ENCODE assay signal across 18 cellular contexts in genomic region chr2:20215183-20216040, GRCh38. TPM values are rescaled to one million over a fixed set of nuclear protein-coding genes. Genes with fewer than 3 reads are reported as not detected.
DNase-seq lines count a peak whose midpoint lies in the region; ATAC-seq and TF ChIP-seq lines count a peak whose summit lies in the region.
"Had no signal": no experiment of that assay in that cellular context is flagged by ENCODE, and none has a peak within 500 bp of the region (broad histone marks: within the 10 kb centered on the region; RNA-seq: fewer than 3 reads in every experiment).

No MANE protein-coding gene starts in this region.

- no peaks in the 10 kb centered on the region; a peak in 1 of 22 replicates for H3K36me3 ChIP-seq in BLaER1 treated with 17β-estradiol and CSF1 and Interleukin-3, amounts not matched to agents 10 nM and 100 nM
- H3K36me3 ChIP-seq in RWPE2 (ENCODE audit: low read depth) (peaks cover 73% of the 10 kb centered on the region), hepatocyte (replicated peaks; ENCODE audit: insufficient read depth, low read depth) (no peaks in the 10 kb centered on the region), neuronal stem cell (replicated peaks in 1 of 2; ENCODE audit: control insufficient read depth in 2 of 2, insufficient read depth in 2 of 2, low read length in 2 of 2) (peaks cover 16 to 44% of the 10 kb centered on the region in 2 donors)
- H3K36me3 ChIP-seq in effector memory CD4-positive, alpha-beta T cell (ENCODE audit: control insufficient read depth, insufficient read depth, low read length) = no peaks in the 10 kb centered on the region
- H3K36me3 ChIP-seq: left lung had no signal

- peaks cover 78% of the 10 kb centered on the region for H3K79me2 ChIP-seq in hepatocyte

- no peak overlapping the region for H3K4me3 ChIP-seq in BLaER1 treated with 17β-estradiol and CSF1 and Interleukin-3, amounts not matched to agents 10 nM and 100 nM
- H3K4me3 ChIP-seq in RWPE2 (ENCODE audit: severe bottlenecking) = no peak overlapping the region
- H3K4me3 ChIP-seq in hepatocyte = no peak overlapping the region
- no peak overlapping the region for H3K4me3 ChIP-seq in neuronal stem cell (ENCODE audit: low read length in 2 of 2)
- no peak overlapping the region for H3K4me3 ChIP-seq in effector memory CD4-positive, alpha-beta T cell (ENCODE audit: insufficient read depth, low read depth, low read length, poor library complexity, severe bottlenecking)
- H3K4me3 ChIP-seq: left lung had no signal

- H3K27me3 ChIP-seq in BLaER1 treated with 17β-estradiol and CSF1 and Interleukin-3, amounts not matched to agents 10 nM and 100 nM = no peaks in the 10 kb centered on the region
- H3K27me3 ChIP-seq in RWPE2 (ENCODE audit: insufficient read depth, poor library complexity, severe bottlenecking) = no peaks in the 10 kb centered on the region
- no peaks in the 10 kb centered on the region for H3K27me3 ChIP-seq in hepatocyte
- no peaks in the 10 kb centered on the region for H3K27me3 ChIP-seq in neuronal stem cell (ENCODE audit: control insufficient read depth in 3 of 3, insufficient read depth in 3 of 3, low read depth in 1 of 3, low read length in 3 of 3)
- no peaks in the 10 kb centered on the region for H3K27me3 ChIP-seq in effector memory CD4-positive, alpha-beta T cell (replicated peaks; ENCODE audit: control insufficient read depth, insufficient read depth, low read length, poor library complexity, severe bottlenecking)
- H3K27me3 ChIP-seq: left lung had no signal

- peak overlapping the region in 5 of 11 experiments; percentile 0 to 81 (median 79); a peak in 8 of 22 replicates for H3K27ac ChIP-seq in BLaER1 treated with 17β-estradiol and CSF1 and Interleukin-3, amounts not matched to agents 10 nM and 100 nM
- peak overlapping the region; percentile 97 for H3K27ac ChIP-seq in RWPE2 (ENCODE audit: poor library complexity, severe bottlenecking)
- peak overlapping the region; percentile 90 for H3K27ac ChIP-seq in hepatocyte
- no peak overlapping the region for H3K27ac ChIP-seq in neuronal stem cell (replicated peaks; ENCODE audit: low read length)
- no peak overlapping the region for H3K27ac ChIP-seq in effector memory CD4-positive, alpha-beta T cell (ENCODE audit: insufficient read depth, low read length, poor library complexity, severe bottlenecking)
- H3K27ac ChIP-seq: left lung had no signal

- H2BK15ac ChIP-seq in neuronal stem cell (ENCODE audit: low read length) = no peak overlapping the region

- no peaks in the 10 kb centered on the region for H3K4me1 Mint-ChIP-seq in activated T-cell treated with anti-CD3 and anti-CD28 coated beads, Interleukin-2, amount 50 U/mL, for 24 hours (ENCODE audit: low read depth)
- H3K4me1 Mint-ChIP-seq: stimulated activated memory B cell treated with anti-CD40 and anti-IgM and Interleukin-4, amounts not matched to agents 10 μg/mL and 1 μg/mL and 100 μg/mL, for 72 hours had no signal

- peaks cover 19% of the 10 kb centered on the region for H3K27me3 Mint-ChIP-seq in activated T-cell treated with anti-CD3 and anti-CD28 coated beads, Interleukin-2, amount 50 U/mL, for 24 hours

- H3K9me2 ChIP-seq in hepatocyte (replicated peaks; ENCODE audit: insufficient read depth) = no peaks in the 10 kb centered on the region

- H2BK12ac ChIP-seq in neuronal stem cell (ENCODE audit: low read length) = peak overlapping the region; percentile 25

- peak overlapping the region; percentile 14 for H2AK5ac ChIP-seq in neuronal stem cell (ENCODE audit: low read depth, low read length)

- no peak overlapping the region for H3K23ac ChIP-seq in neuronal stem cell (ENCODE audit: low read depth, low read length, poor library complexity)

- peaks cover 29 to 87% (median 77%) of the 10 kb centered on the region in 10 experiments for H3K4me1 ChIP-seq in BLaER1 treated with 17β-estradiol and CSF1 and Interleukin-3, amounts not matched to agents 10 nM and 100 nM
- H3K4me1 ChIP-seq in RWPE2 (ENCODE audit: insufficient read depth, poor library complexity, severe bottlenecking) = peaks cover 95% of the 10 kb centered on the region
- peaks cover 43% of the 10 kb centered on the region for H3K4me1 ChIP-seq in hepatocyte (ENCODE audit: insufficient read depth)
- H3K4me1 ChIP-seq in neuronal stem cell (ENCODE audit: control insufficient read depth in 2 of 2, insufficient read depth in 1 of 2, low read depth in 1 of 2, low read length in 2 of 2) = peaks cover 22% of the 10 kb centered on the region in 2 donors
- no peaks in the 10 kb centered on the region for H3K4me1 ChIP-seq in effector memory CD4-positive, alpha-beta T cell (ENCODE audit: control insufficient read depth, insufficient read depth, low read length, poor library complexity, severe bottlenecking)

- H4K8ac ChIP-seq in neuronal stem cell (ENCODE audit: low read depth, low read length) = no peak overlapping the region

- H3K36me3 Mint-ChIP-seq in activated T-cell treated with anti-CD3 and anti-CD28 coated beads, Interleukin-2, amount 50 U/mL, for 24 hours (ENCODE audit: low read depth) = no peaks in the 10 kb centered on the region
- H3K36me3 Mint-ChIP-seq: CD4-positive, alpha-beta memory T cell; naive B cell; stimulated activated memory B cell treated with anti-CD40 and anti-IgM and Interleukin-4, amounts not matched to agents 10 μg/mL and 1 μg/mL and 100 μg/mL, for 72 hours had no signal

- peaks cover 51% of the 10 kb centered on the region for H3K79me1 ChIP-seq in neuronal stem cell (ENCODE audit: low read depth, low read length)

- no peak overlapping the region for H3K27ac Mint-ChIP-seq in activated T-cell treated with anti-CD3 and anti-CD28 coated beads, Interleukin-2, amount 50 U/mL, for 24 hours
- H3K27ac Mint-ChIP-seq: activated T-helper 2 cell treated with anti-CD3 and anti-CD28 coated beads, Interferon-gamma antibody, Interleukin-2, Interleukin-4, amounts not matched to agents 10 μg/mL and 5 μg/mL and 100 μg/mL, durations not matched to agents 14 hours and 24 hours and 36 hours; CD4-positive, alpha-beta memory T cell; stimulated activated memory B cell treated with anti-CD40 and anti-IgM and Interleukin-4, amounts not matched to agents 10 μg/mL and 1 μg/mL and 100 μg/mL, for 72 hours; T-helper 17 cell had no signal

- no peak overlapping the region for H2BK120ac ChIP-seq in neuronal stem cell (ENCODE audit: low read depth, low read length)

- no peaks in the 10 kb centered on the region for H3K9me3 ChIP-seq in BLaER1 treated with 17β-estradiol and CSF1 and Interleukin-3, amounts not matched to agents 10 nM and 100 nM (replicated peaks in 1 of 11)
- H3K9me3 ChIP-seq in RWPE2 (ENCODE audit: severe bottlenecking) = no peaks in the 10 kb centered on the region
- no peaks in the 10 kb centered on the region for H3K9me3 ChIP-seq in hepatocyte (ENCODE audit: low read depth)
- H3K9me3 ChIP-seq in neuronal stem cell (replicated peaks in 1 of 2; ENCODE audit: control insufficient read depth in 2 of 2, insufficient read depth in 1 of 2, low read depth in 1 of 2, low read length in 2 of 2) = no peaks in the 10 kb centered on the region
- H3K9me3 ChIP-seq in effector memory CD4-positive, alpha-beta T cell (ENCODE audit: control insufficient read depth, low read length) = no peaks in the 10 kb centered on the region
- H3K9me3 ChIP-seq: left lung had no signal

- no peak overlapping the region for H4K91ac ChIP-seq in neuronal stem cell (ENCODE audit: low read depth, low read length, poor library complexity)

- no peaks in the 10 kb centered on the region for H3K9me3 Mint-ChIP-seq in activated T-cell treated with anti-CD3 and anti-CD28 coated beads, Interleukin-2, amount 50 U/mL, for 24 hours
- H3K9me3 Mint-ChIP-seq: activated T-helper 2 cell treated with anti-CD3 and anti-CD28 coated beads, Interferon-gamma antibody, Interleukin-2, Interleukin-4, amounts not matched to agents 10 μg/mL and 5 μg/mL and 100 μg/mL, durations not matched to agents 14 hours and 24 hours and 36 hours; naive B cell; stimulated activated memory B cell treated with anti-CD40 and anti-IgM and Interleukin-4, amounts not matched to agents 10 μg/mL and 1 μg/mL and 100 μg/mL, for 72 hours had no signal

- WGBS in hepatocyte (ENCODE audit: low lambda C conversion rate, missing lambda C conversion rate) = 80% methylated on average over 13 of the region's 13 CpGs
- whole genome bisulfite sequencing in neuronal stem cell (ENCODE audit: extremely low coverage in 2 of 2, insufficient read length in 2 of 2, insufficient replicate concordance in 1 of 2), 2 donors = no CpG with 5 or more reads among the region's 13 CpGs

- H3K4me3 Mint-ChIP-seq in activated T-cell treated with anti-CD3 and anti-CD28 coated beads, Interleukin-2, amount 50 U/mL, for 24 hours = no peak overlapping the region
- H3K4me3 Mint-ChIP-seq: CD4-positive, alpha-beta memory T cell; naive B cell; stimulated activated memory B cell treated with anti-CD40 and anti-IgM and Interleukin-4, amounts not matched to agents 10 μg/mL and 1 μg/mL and 100 μg/mL, for 72 hours; T-helper 17 cell had no signal

- peak overlapping the region in 2 of 11 experiments; percentile 0 to 74; a peak in 2 of 22 replicates for H3K9ac ChIP-seq in BLaER1 treated with 17β-estradiol and CSF1 and Interleukin-3, amounts not matched to agents 10 nM and 100 nM
- no peak overlapping the region for H3K9ac ChIP-seq in neuronal stem cell (ENCODE audit: low read depth, low read length, poor library complexity)

- H3K4ac ChIP-seq in neuronal stem cell (ENCODE audit: low read length) = no peak overlapping the region

- no peak for DNase-seq in RWPE2 (ENCODE audit: low spot score)
- DNase-seq in hepatocyte (ENCODE audit: low spot score) = peak; percentile 58
- DNase-seq in neuronal stem cell (ENCODE audit: low spot score) = no peak
- no peak for DNase-seq in effector memory CD4-positive, alpha-beta T cell
- DNase-seq in activated T-cell treated with anti-CD3 and anti-CD28 coated beads, Interleukin-2, amount 50 U/mL, for 24 hours = no peak
- DNase-seq in NCI-H774 (lab: John Stamatoyannopoulos, UW) = no peak
- no peak for DNase-seq in activated naive CD4-positive, alpha-beta T cell (lab: John Stamatoyannopoulos, UW)
- DNase-seq: activated CD4-positive, CD25-positive, alpha-beta regulatory T cell; CD4-positive, alpha-beta memory T cell; EL; left lung; naive B cell; NCI-H1694; SHP77; T-helper 17 cell had no signal

- H2AFZ ChIP-seq in hepatocyte (no peak overlapping the region), neuronal stem cell (ENCODE audit: low read length) (no peak overlapping the region)

- TF ChIP-seq CTCF in RWPE2 (IDR thresholded peaks at IDR 0.05; ENCODE audit: poor library complexity, severe bottlenecking) = no peak
- TF ChIP-seq CTCF in hepatocyte (IDR thresholded peaks at IDR 0.05; ENCODE audit: poor library complexity) = no peak

- peak overlapping the region in 8 of 11 experiments; percentile 77 to 93 (median 85); a peak in 8 of 22 replicates for H3K4me2 ChIP-seq in BLaER1 treated with 17β-estradiol and CSF1 and Interleukin-3, amounts not matched to agents 10 nM and 100 nM
- H3K4me2 ChIP-seq in hepatocyte = peak overlapping the region; percentile 56
- no peak overlapping the region for H3K4me2 ChIP-seq in neuronal stem cell (ENCODE audit: insufficient read depth, low read length, poor library complexity, severe bottlenecking)

- peak overlapping the region; percentile 32 for H3K14ac ChIP-seq in neuronal stem cell (ENCODE audit: low read length)

- H3K18ac ChIP-seq in neuronal stem cell (ENCODE audit: low read length) = no peak overlapping the region

- ATAC-seq in RWPE2 (ENCODE audit: low read depth) = no peak
- ATAC-seq: left lung; stimulated activated memory B cell treated with anti-CD40 and anti-IgM and Interleukin-4, amounts not matched to agents 10 μg/mL and 1 μg/mL and 100 μg/mL, for 72 hours; T-helper 17 cell had no signal

- H4K20me1 ChIP-seq in BLaER1 treated with 17β-estradiol and CSF1 and Interleukin-3, amounts not matched to agents 10 nM and 100 nM = 0 out of 22 replicates have a peak, but pooled peaks cover 0 to 3% (median 0%) of the 10 kb centered on the region in 11 experiments
- no peaks in the 10 kb centered on the region for H4K20me1 ChIP-seq in hepatocyte (ENCODE audit: insufficient read depth, poor library complexity, severe bottlenecking)

- H2BK5ac ChIP-seq in neuronal stem cell (ENCODE audit: low read length) = no peak overlapping the region

RNA-seq across cellular contexts. Expression of gene SDC1, which starts 9.5 kb away (rescaled TPM):
- total RNA-seq in hepatocyte = 92.3 and 108 TPM in 2 replicates
- 84.1 and 107 TPM in 2 replicates for polyA plus RNA-seq in hepatocyte
- 45.3 TPM for polyA plus RNA-seq in neuronal stem cell (2013, experiment 1 of 2)
- polyA plus RNA-seq in neuronal stem cell (2013, experiment 2 of 2) = 48.1 TPM
- total RNA-seq: T-helper 17 cell had no signal
- polyA plus RNA-seq: CD4-positive, alpha-beta memory T cell had no signal

Comparison
In these comparisons a context has a peak if more than half of its experiments do, and no peak if none do; other contexts are left out.
1. H3K27ac ChIP-seq: peak in RWPE2 (single experiment) and hepatocyte (single experiment); none in neuronal stem cell (single experiment) and effector memory CD4-positive, alpha-beta T cell (single experiment).